8 cellular contexts compared by ENCODE assay signal in the genomic region with DNA sequence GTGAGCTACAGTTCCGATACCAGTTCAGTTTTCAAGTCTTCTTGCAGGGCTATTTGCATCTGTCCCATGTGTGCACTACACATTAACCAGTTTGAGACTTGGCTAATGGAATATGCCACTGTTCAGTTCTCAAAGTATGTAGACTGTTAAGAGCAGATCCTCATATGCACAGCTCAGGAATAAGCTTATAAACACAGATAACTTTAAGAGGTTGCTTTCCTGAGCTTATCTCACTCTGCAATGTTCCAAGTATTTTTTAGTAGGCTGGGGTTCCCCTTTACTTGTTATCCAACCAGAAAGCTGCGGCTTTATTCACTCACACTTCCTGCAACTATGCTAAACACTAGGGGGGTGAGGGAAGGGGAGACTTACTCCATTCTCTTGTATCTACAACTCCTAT.
A peak's percentile ranks its signal among the peaks of the same experiment; 100 is the strongest.
DNase-seq lines count a peak whose midpoint lies in the region; ATAC-seq and TF ChIP-seq lines count a peak whose summit lies in the region.
"Not testable (repeated sequence)": the region's sequence is repeated elsewhere in the genome, so short reads cannot be mapped to it uniquely, and the experiment has no call there.

No MANE protein-coding gene starts in this region.

- CTCF ChIA-PET in CD8-positive, alpha-beta memory T cell (lab: Charles Lee) = interaction anchor here (1.0 to 2.3 kb wide), 2 partner anchors 131 to 190 kb away, joined by 3 to 9 read pairs; no protein-coding TSS in a partner anchor

- peak; percentile 4 for TF ChIP-seq EP300 in neural cell (conservative IDR thresholded peaks at IDR 0.05; ENCODE audit: poor library complexity, severe bottlenecking)

- H3K36me3 Mint-ChIP-seq in CD8-positive, alpha-beta memory T cell = peaks cover 12 to 48% (median 23%) of the 10 kb centered on the region in 3 donors
- not testable (repeated sequence) for H3K36me3 Mint-ChIP-seq in activated naive CD4-positive, alpha-beta T cell treated with anti-CD3 and anti-CD28 coated beads, Interleukin-2, amount 50 U/mL, for 72 hours

- not testable (repeated sequence) for H2AFZ ChIP-seq in neural cell (ENCODE audit: low read depth, low read length)

- POLR2A ChIA-PET in CD8-positive, alpha-beta memory T cell (lab: Charles Lee) = not testable (repeated sequence)

- not testable (repeated sequence) for TF ChIP-seq RAD21 in neural cell (conservative IDR thresholded peaks at IDR 0.05)

- not testable (repeated sequence) for H3K9ac ChIP-seq in neural cell (ENCODE audit: low read length)

- peak; percentile 71 for ATAC-seq in GM19023 (IDR thresholded peaks at IDR 0.05; ENCODE audit: unreplicated experiment)
- ATAC-seq in GM21825 (IDR thresholded peaks at IDR 0.05; ENCODE audit: unreplicated experiment) = peak; percentile 64
- peak; percentile 54 for ATAC-seq in HG03097 (IDR thresholded peaks at IDR 0.05; ENCODE audit: low FRiP score, unreplicated experiment)
- ATAC-seq in activated naive CD4-positive, alpha-beta T cell treated with anti-CD3 and anti-CD28 coated beads, Interleukin-2, amount 50 U/mL, for 72 hours = peak in 1 of 2 donors; percentile 22

- not testable (repeated sequence) for H3K9me3 Mint-ChIP-seq in CD8-positive, alpha-beta memory T cell; activated naive CD4-positive, alpha-beta T cell treated with anti-CD3 and anti-CD28 coated beads, Interleukin-2, amount 50 U/mL, for 72 hours

- not testable (repeated sequence) for H3K79me2 ChIP-seq in neural cell (replicated peaks; ENCODE audit: insufficient read depth, low read length)

- not testable (repeated sequence) for H3F3A ChIP-seq in neural cell (ENCODE audit: insufficient read depth, low read length, poor library complexity, severe bottlenecking)

- DNase-seq in CD8-positive, alpha-beta memory T cell; activated naive CD4-positive, alpha-beta T cell treated with anti-CD3 and anti-CD28 coated beads, Interleukin-2, amount 50 U/mL, for 72 hours (ENCODE audit: low spot score in 2 of 2): not testable (repeated sequence)
- DNase-seq in OCI-M1 (lab: John Stamatoyannopoulos, UW) = peak; percentile 87
- DNase-seq in cardiac muscle cell (ENCODE audit: low read depth in 1 of 2, low spot score in 1 of 2) = peak; percentile 17 to 50

- not testable (repeated sequence) for H3K9me2 ChIP-seq in neural cell (ENCODE audit: insufficient read depth, low read length)

- TF ChIP-seq CTCF in cardiac muscle cell (IDR thresholded peaks at IDR 0.05; ENCODE audit: low read depth, low read length); neural cell (IDR thresholded peaks at IDR 0.05; ENCODE audit: poor library complexity, severe bottlenecking): not testable (repeated sequence)

- not testable (repeated sequence) for H3K4me3 Mint-ChIP-seq in CD8-positive, alpha-beta memory T cell

- H3K27me3 Mint-ChIP-seq in CD8-positive, alpha-beta memory T cell = not testable (repeated sequence)

- H4K20me1 ChIP-seq in neural cell (ENCODE audit: insufficient read depth) = not testable (repeated sequence)

- not testable (repeated sequence) for H3K27ac Mint-ChIP-seq in CD8-positive, alpha-beta memory T cell
- peak overlapping the region; percentile 40 to 58 for H3K27ac Mint-ChIP-seq in activated naive CD4-positive, alpha-beta T cell treated with anti-CD3 and anti-CD28 coated beads, Interleukin-2, amount 50 U/mL, for 72 hours

- not testable (repeated sequence) for H3K27me3 ChIP-seq in CD8-positive, alpha-beta memory T cell (ENCODE audit: insufficient read depth, low read length, poor library complexity, severe bottlenecking); cardiac muscle cell; neural cell (ENCODE audit: insufficient read depth, low read depth, low read length)

- not testable (repeated sequence) for H3K36me3 ChIP-seq in CD8-positive, alpha-beta memory T cell (ENCODE audit: insufficient read depth, low read length); cardiac muscle cell; neural cell (ENCODE audit: insufficient read depth, low read length)

- peak overlapping the region; percentile 29 for H3K27ac ChIP-seq in CD8-positive, alpha-beta memory T cell (ENCODE audit: low read depth, low read length)
- H3K27ac ChIP-seq in cardiac muscle cell (peak overlapping the region; percentile 80), neural cell (ENCODE audit: low read length) (peak overlapping the region; percentile 79)

- not testable (repeated sequence) for H3K9me3 ChIP-seq in CD8-positive, alpha-beta memory T cell (ENCODE audit: low read length); cardiac muscle cell (ENCODE audit: low read depth); neural cell (ENCODE audit: low read length)

- H3K4me2 ChIP-seq in neural cell (ENCODE audit: low read length) = not testable (repeated sequence)

- H3K4me1 Mint-ChIP-seq in CD8-positive, alpha-beta memory T cell = not testable (repeated sequence)

- H3K4me1 ChIP-seq in CD8-positive, alpha-beta memory T cell (ENCODE audit: insufficient read depth, low read length); cardiac muscle cell (ENCODE audit: low read depth): not testable (repeated sequence)

- H3K4me3 ChIP-seq in CD8-positive, alpha-beta memory T cell (ENCODE audit: low read length); cardiac muscle cell; neural cell (ENCODE audit: low read length): not testable (repeated sequence)

Comparison
In these comparisons a context has a peak if more than half of its experiments do, and no peak if none do; other contexts are left out.
1. H3K27ac ChIP-seq: peak in every context shown above with its lines; median percentile 80 in cardiac muscle cell; 79 in neural cell; 29 in CD8-positive, alpha-beta memory T cell.